In the genomic region with DNA sequence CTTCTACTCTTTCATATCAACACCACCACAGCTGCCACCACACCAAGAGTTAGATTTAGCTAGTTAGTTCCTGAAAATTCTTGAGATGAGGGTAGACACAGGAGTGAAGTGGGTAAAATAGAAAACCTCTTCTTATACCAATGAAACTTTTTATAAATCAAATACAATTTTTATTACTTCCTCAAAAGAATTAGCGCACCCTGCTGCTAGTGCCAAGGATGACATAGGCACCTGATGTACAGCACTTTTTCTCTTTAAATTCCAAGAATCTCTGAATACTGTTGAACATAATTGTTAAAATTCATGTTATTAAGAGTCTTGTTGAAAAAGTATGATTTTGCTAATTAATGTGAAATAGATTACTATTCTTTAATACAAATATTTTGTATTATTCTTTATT, we compare ENCODE assay signal across 20 cellular contexts. TPM values are rescaled to one million over a fixed set of nuclear protein-coding genes. Genes with fewer than 3 reads are reported as not detected.
DNase-seq lines count a peak whose midpoint lies in the region; ATAC-seq, FAIRE-seq and TF ChIP-seq lines count a peak whose summit lies in the region.
"Had no signal": no experiment of that assay in that cellular context is flagged by ENCODE, and none has a peak within 500 bp of the region (broad histone marks: within the 10 kb centered on the region; RNA-seq: fewer than 3 reads in every experiment).

No MANE protein-coding gene starts in this region.

- peaks cover 5% of the 10 kb centered on the region; the same call in 1 of the 2 replicates for H3K9me2 ChIP-seq in SK-N-SH

- no peaks in the 10 kb centered on the region for H3K9me3 Mint-ChIP-seq in type B pancreatic cell
- H3K9me3 Mint-ChIP-seq: activated naive CD4-positive, alpha-beta T cell treated with anti-CD3 and anti-CD28 coated beads, Interleukin-2, amount 50 U/mL, for 24 hours had no signal

- H3K36me3 ChIP-seq in SK-N-SH (replicated peaks in 1 of 2; ENCODE audit: control insufficient read depth in 1 of 2, insufficient read depth in 2 of 2, low read length in 1 of 2) (peaks cover 2 to 11% of the 10 kb centered on the region in 2 experiments), brain microvascular endothelial cell (replicated peaks) (no peaks in the 10 kb centered on the region), small intestine (ENCODE audit: control insufficient read depth in 2 of 2, insufficient read depth in 2 of 2, low read length in 2 of 2) (no peaks in the 10 kb centered on the region)
- H3K36me3 ChIP-seq: spleen had no signal

- H3K4me2 ChIP-seq in SK-N-SH: no peak overlapping the region

- no peaks in the 10 kb centered on the region for H3K36me3 Mint-ChIP-seq in type B pancreatic cell
- H3K36me3 Mint-ChIP-seq: activated naive CD4-positive, alpha-beta T cell treated with anti-CD3 and anti-CD28 coated beads, Interleukin-2, amount 50 U/mL, for 24 hours had no signal

- TF ChIP-seq EP300 in SK-N-SH (IDR thresholded peaks at IDR 0.05; ENCODE audit: borderline replicate concordance in 1 of 2, low read depth in 1 of 2, low read length in 1 of 2): no peak

- no peak overlapping the region for H3K9ac ChIP-seq in SK-N-SH
- H3K9ac ChIP-seq: parathyroid adenoma had no signal

- H3K27me3 ChIP-seq in SK-N-SH (ENCODE audit: insufficient read depth) (no peaks in the 10 kb centered on the region), brain microvascular endothelial cell (replicated peaks) (no peaks in the 10 kb centered on the region), small intestine (ENCODE audit: control insufficient read depth in 2 of 2, insufficient read depth in 2 of 2, low read length in 2 of 2) (no peaks in the 10 kb centered on the region)
- H3K27me3 ChIP-seq: SJSA1, spleen had no signal

- no peak for FAIRE-seq in small intestine (lab: Jason Lieb, UNC)
- FAIRE-seq: GM18507, GM19239, K562 had no signal

- TF ChIP-seq RAD21 in SK-N-SH (IDR thresholded peaks at IDR 0.05; ENCODE audit: low read length): 0 out of 2 replicates have a peak, but pooled peaks have one; percentile 20

- no peaks in the 10 kb centered on the region for H3K9me3 ChIP-seq in SK-N-SH
- H3K9me3 ChIP-seq in small intestine (ENCODE audit: control insufficient read depth, low read depth): no peaks in the 10 kb centered on the region
- H3K9me3 ChIP-seq: Caco-2, SJSA1, spleen had no signal

- POLR2A ChIA-PET in SK-N-SH (lab: Yijun Ruan, JAX): no interaction called here
- POLR2A ChIA-PET in HEK293T (lab: Yijun Ruan, JAX): interaction anchor here (1.3 to 3.1 kb wide), 2 partner anchors 9 to 11 kb away, joined by 4 to 14 read pairs; partner anchors contain the start of gene ZWINT

- no peaks in the 10 kb centered on the region; the same call in 1 of the 2 replicates for H3K79me2 ChIP-seq in SK-N-SH (ENCODE audit: insufficient read depth)
- H3K79me2 ChIP-seq: parathyroid adenoma had no signal

- DNase-seq in SK-N-SH (no peak), NB4 (ENCODE audit: low read depth) (no peak), brain microvascular endothelial cell (no peak), type B pancreatic cell (ENCODE audit: extremely low spot score, unreplicated experiment) (no peak), HEK293T (ENCODE audit: extremely low spot score) (no peak), small intestine (no peak)
- DNase-seq: Caco-2; effector CD4-positive, alpha-beta T cell; NCI-H2029 treated with DMSO at 0.1 percent for 48 hours; spleen; stimulated activated naive CD8-positive, alpha-beta T cell treated with anti-CD3 and anti-CD28 coated beads, Interleukin-15, Interleukin-2, amounts not matched to agents 100 U/mL and 50 U/mL, for 24 hours had no signal

- TF ChIP-seq CTCF in SK-N-SH (IDR thresholded peaks at IDR 0.05): peak; percentile 33; the same call in 1 of the 2 replicates
- TF ChIP-seq CTCF in NB4 (IDR thresholded peaks at IDR 0.05; ENCODE audit: low read depth, low read length): peak; percentile 18
- peak; percentile 32 for TF ChIP-seq CTCF in brain microvascular endothelial cell (IDR thresholded peaks at IDR 0.05; ENCODE audit: low read depth, low read length, missing control alignments)
- TF ChIP-seq CTCF in type B pancreatic cell (conservative IDR thresholded peaks at IDR 0.05): peak; percentile 39

- no peaks in the 10 kb centered on the region for H3K27me3 Mint-ChIP-seq in type B pancreatic cell
- H3K27me3 Mint-ChIP-seq: activated naive CD4-positive, alpha-beta T cell treated with anti-CD3 and anti-CD28 coated beads, Interleukin-2, amount 50 U/mL, for 24 hours had no signal

- H3F3A ChIP-seq in SK-N-SH (replicated peaks; ENCODE audit: insufficient read depth): peaks cover 3% of the 10 kb centered on the region

- ATAC-seq in SK-N-SH treated with all-trans-retinoic acid at 6 μM for 48 hours: no peak
- no peak for ATAC-seq in GM18861 (IDR thresholded peaks at IDR 0.05; ENCODE audit: unreplicated experiment)
- ATAC-seq: K562; left lobe of liver; stimulated activated naive CD8-positive, alpha-beta T cell treated with anti-CD3 and anti-CD28 coated beads, Interleukin-15, Interleukin-2, amounts not matched to agents 100 U/mL and 50 U/mL, for 24 hours had no signal

- TF ChIP-seq POLR2A in NB4 (IDR thresholded peaks at IDR 0.05; ENCODE audit: extremely low read depth, insufficient read length): no peak

- CTCF ChIA-PET in SK-N-SH (lab: Yijun Ruan, JAX) (interaction anchor here (0.7 to 2.0 kb wide), 4 partner anchors 9 to 718 kb away, joined by 3 to 8 read pairs (median 4); partner anchors contain the start of gene ZWINT), HEK293T (lab: Yijun Ruan, JAX) (no interaction called here)

- H3K4me3 Mint-ChIP-seq in type B pancreatic cell: no peak overlapping the region
- H3K4me3 Mint-ChIP-seq: activated naive CD4-positive, alpha-beta T cell treated with anti-CD3 and anti-CD28 coated beads, Interleukin-2, amount 50 U/mL, for 24 hours had no signal

- no peak overlapping the region for H3K27ac ChIP-seq in SK-N-SH (ENCODE audit: low read depth in 2 of 2, low read length in 1 of 2)
- no peak overlapping the region for H3K27ac ChIP-seq in brain microvascular endothelial cell
- H3K27ac ChIP-seq in small intestine (ENCODE audit: low read depth in 1 of 2, low read length in 1 of 2): no peak overlapping the region
- H3K27ac ChIP-seq: parathyroid adenoma, SJSA1, spleen had no signal

- H3K4me3 ChIP-seq in SK-N-SH (ENCODE audit: low read depth in 2 of 2, low read length in 1 of 2) (no peak overlapping the region), NB4 (ENCODE audit: low read depth, low read length) (no peak overlapping the region), brain microvascular endothelial cell (ENCODE audit: low read depth, low read length) (no peak overlapping the region), small intestine (ENCODE audit: low read depth in 1 of 2, low read length in 2 of 2) (no peak overlapping the region)
- H3K4me3 ChIP-seq: K562, SJSA1, spleen had no signal

- H3K27ac Mint-ChIP-seq in type B pancreatic cell: no peak overlapping the region
- H3K27ac Mint-ChIP-seq: activated naive CD4-positive, alpha-beta T cell treated with anti-CD3 and anti-CD28 coated beads, Interleukin-2, amount 50 U/mL, for 24 hours had no signal

- no peaks in the 10 kb centered on the region for H3K4me1 Mint-ChIP-seq in type B pancreatic cell (ENCODE audit: unreplicated experiment)
- H3K4me1 Mint-ChIP-seq: activated naive CD4-positive, alpha-beta T cell treated with anti-CD3 and anti-CD28 coated beads, Interleukin-2, amount 50 U/mL, for 24 hours had no signal

- H2AFZ ChIP-seq in SK-N-SH (ENCODE audit: low read depth): no peak overlapping the region
- H2AFZ ChIP-seq: parathyroid adenoma had no signal

- H3K4me1 ChIP-seq in SK-N-SH (ENCODE audit: control insufficient read depth in 1 of 2, insufficient read depth in 2 of 2, low read depth in 1 of 2, low read length in 1 of 2) (no peaks in the 10 kb centered on the region), small intestine (ENCODE audit: control insufficient read depth in 2 of 2, insufficient read depth in 1 of 2, low read depth in 1 of 2, low read length in 1 of 2) (no peaks in the 10 kb centered on the region)
- H3K4me1 ChIP-seq: Caco-2, parathyroid adenoma, spleen had no signal

- in situ Hi-C loops in brain microvascular endothelial cell (cut with HindIII; ENCODE audit: low pct_ligation_motif_present, low sequenced_read_pairs): no loop called here

- no peaks in the 10 kb centered on the region for H4K20me1 ChIP-seq in SK-N-SH (ENCODE audit: insufficient read depth)

- 97% methylated on average over 1 of the region's 1 CpG for WGBS in SK-N-SH (ENCODE audit: low lambda C conversion rate)
- WGBS in small intestine, 3 donors: 53 to 81% (median 79%) methylated on average over 1 of the region's 1 CpG

TF ChIP-seq in SK-N-SH, 30 proteins besides CTCF, POLR2A, EP300 and RAD21:
- no peak for TF ChIP-seq TAF1 (IDR thresholded peaks at IDR 0.05; ENCODE audit: borderline replicate concordance, low read depth, low read length)

TF ChIP-seq in HEK293T, 16 proteins besides CTCF, POLR2A, EP300 and RAD21 (continues in another document):
- TF ChIP-seq TARDBP (IDR thresholded peaks at IDR 0.05) (no peak), SUZ12 (IDR thresholded peaks at IDR 0.05) (no peak), FOXK2 (IDR thresholded peaks at IDR 0.05) (no peak), LEF1 (IDR thresholded peaks at IDR 0.05; ENCODE audit: borderline replicate concordance) (no peak), ARNT (IDR thresholded peaks at IDR 0.05) (no peak), ZNF384 (IDR thresholded peaks at IDR 0.05) (no peak), BHLHE40 (IDR thresholded peaks at IDR 0.05; ENCODE audit: borderline replicate concordance) (no peak), CTBP1 (IDR thresholded peaks at IDR 0.05; ENCODE audit: borderline replicate concordance) (no peak), FOXA1 (IDR thresholded peaks at IDR 0.05) (no peak), SP1 (IDR thresholded peaks at IDR 0.05) (no peak), NFRKB (IDR thresholded peaks at IDR 0.05) (no peak), L3MBTL2 (conservative IDR thresholded peaks at IDR 0.05) (no peak), HDGF (IDR thresholded peaks at IDR 0.05; ENCODE audit: borderline replicate concordance) (no peak), FOXM1 (IDR thresholded peaks at IDR 0.05; ENCODE audit: borderline replicate concordance) (no peak)
- TF ChIP-seq, protein P1, sequence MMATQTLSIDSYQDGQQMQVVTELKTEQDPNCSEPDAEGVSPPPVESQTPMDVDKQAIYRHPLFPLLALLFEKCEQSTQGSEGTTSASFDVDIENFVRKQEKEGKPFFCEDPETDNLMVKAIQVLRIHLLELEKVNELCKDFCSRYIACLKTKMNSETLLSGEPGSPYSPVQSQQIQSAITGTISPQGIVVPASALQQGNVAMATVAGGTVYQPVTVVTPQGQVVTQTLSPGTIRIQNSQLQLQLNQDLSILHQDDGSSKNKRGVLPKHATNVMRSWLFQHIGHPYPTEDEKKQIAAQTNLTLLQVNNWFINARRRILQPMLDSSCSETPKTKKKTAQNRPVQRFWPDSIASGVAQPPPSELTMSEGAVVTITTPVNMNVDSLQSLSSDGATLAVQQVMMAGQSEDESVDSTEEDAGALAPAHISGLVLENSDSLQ (IDR thresholded peaks at IDR 0.05): no peak

RNA-seq across cellular contexts. Expression of gene ZWINT, which starts 11.4 kb away (rescaled TPM):
- polyA plus RNA-seq in SK-N-SH (2012; rRNA removed): 43.4 and 49.3 TPM in 2 replicates
- polyA plus RNA-seq in SK-N-SH (2012; cell fraction: cytosol; rRNA removed): 34.5 and 39.6 TPM in 2 replicates
- 50.9 and 65.0 TPM in 2 replicates for polyA plus RNA-seq in SK-N-SH (2012; cell fraction: nucleus; rRNA removed)
- 28.6 and 59.6 TPM in 2 replicates for total RNA-seq in type B pancreatic cell (ENCODE audit: low replicate concordance)
- polyA plus RNA-seq in small intestine: 10 to 100 TPM in 1 of 3 donors, 1 to 10 TPM in 2; 5.1 to 45.5 (median 6.9) TPM
